1 cellular context compared by ENCODE assay signal in genomic region chr12:23204933-23205778, GRCh38.
TF ChIP-seq lines count a peak whose summit lies in the region.

No MANE protein-coding gene starts in this region.

TF ChIP-seq in SK-N-SH treated with all-trans-retinoic acid at 6 μM for 48 hours, 23 proteins besides CTCF, POLR2A, EP300 and RAD21 (continued from another document):
- no peak for TF ChIP-seq PPARA (CRISPR knock-in tag; IDR thresholded peaks at IDR 0.05; ENCODE audit: borderline replicate concordance)
